1 cellular context compared by ENCODE assay signal in the genomic region with DNA sequence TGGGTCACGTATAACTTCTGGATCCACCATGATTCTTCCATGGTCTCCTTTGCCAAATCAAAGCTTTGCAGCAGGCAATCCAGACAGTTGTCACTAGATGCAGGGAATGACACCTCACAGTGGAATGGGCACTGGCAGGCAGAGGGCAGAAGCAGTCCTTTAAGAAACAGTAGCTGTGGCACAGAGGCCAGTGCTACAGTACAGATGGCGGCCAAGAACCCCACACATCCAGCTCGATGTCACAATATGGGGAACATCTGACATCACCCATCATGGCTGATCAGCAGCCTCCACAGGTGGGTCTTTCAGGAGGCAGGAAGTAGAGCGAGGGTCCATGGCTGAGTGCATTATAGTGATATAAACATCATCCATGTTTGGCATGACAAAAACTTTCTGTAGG.
TF ChIP-seq lines count a peak whose summit lies in the region.

No MANE protein-coding gene starts in this region.

TF ChIP-seq in HepG2, 621 proteins besides CTCF, POLR2A, EP300 and RAD21 (continued from another document and continues in another):
- TF ChIP-seq, protein P1, sequence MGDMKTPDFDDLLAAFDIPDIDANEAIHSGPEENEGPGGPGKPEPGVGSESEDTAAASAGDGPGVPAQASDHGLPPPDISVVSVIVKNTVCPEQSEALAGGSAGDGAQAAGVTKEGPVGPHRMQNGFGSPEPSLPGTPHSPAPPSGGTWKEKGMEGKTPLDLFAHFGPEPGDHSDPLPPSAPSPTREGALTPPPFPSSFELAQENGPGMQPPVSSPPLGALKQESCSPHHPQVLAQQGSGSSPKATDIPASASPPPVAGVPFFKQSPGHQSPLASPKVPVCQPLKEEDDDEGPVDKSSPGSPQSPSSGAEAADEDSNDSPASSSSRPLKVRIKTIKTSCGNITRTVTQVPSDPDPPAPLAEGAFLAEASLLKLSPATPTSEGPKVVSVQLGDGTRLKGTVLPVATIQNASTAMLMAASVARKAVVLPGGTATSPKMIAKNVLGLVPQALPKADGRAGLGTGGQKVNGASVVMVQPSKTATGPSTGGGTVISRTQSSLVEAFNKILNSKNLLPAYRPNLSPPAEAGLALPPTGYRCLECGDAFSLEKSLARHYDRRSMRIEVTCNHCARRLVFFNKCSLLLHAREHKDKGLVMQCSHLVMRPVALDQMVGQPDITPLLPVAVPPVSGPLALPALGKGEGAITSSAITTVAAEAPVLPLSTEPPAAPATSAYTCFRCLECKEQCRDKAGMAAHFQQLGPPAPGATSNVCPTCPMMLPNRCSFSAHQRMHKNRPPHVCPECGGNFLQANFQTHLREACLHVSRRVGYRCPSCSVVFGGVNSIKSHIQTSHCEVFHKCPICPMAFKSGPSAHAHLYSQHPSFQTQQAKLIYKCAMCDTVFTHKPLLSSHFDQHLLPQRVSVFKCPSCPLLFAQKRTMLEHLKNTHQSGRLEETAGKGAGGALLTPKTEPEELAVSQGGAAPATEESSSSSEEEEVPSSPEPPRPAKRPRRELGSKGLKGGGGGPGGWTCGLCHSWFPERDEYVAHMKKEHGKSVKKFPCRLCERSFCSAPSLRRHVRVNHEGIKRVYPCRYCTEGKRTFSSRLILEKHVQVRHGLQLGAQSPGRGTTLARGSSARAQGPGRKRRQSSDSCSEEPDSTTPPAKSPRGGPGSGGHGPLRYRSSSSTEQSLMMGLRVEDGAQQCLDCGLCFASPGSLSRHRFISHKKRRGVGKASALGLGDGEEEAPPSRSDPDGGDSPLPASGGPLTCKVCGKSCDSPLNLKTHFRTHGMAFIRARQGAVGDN (CRISPR knock-in tag; IDR thresholded peaks at IDR 0.05): peak; percentile 37; the same call in 1 of the 2 replicates
- TF ChIP-seq, protein P2, sequence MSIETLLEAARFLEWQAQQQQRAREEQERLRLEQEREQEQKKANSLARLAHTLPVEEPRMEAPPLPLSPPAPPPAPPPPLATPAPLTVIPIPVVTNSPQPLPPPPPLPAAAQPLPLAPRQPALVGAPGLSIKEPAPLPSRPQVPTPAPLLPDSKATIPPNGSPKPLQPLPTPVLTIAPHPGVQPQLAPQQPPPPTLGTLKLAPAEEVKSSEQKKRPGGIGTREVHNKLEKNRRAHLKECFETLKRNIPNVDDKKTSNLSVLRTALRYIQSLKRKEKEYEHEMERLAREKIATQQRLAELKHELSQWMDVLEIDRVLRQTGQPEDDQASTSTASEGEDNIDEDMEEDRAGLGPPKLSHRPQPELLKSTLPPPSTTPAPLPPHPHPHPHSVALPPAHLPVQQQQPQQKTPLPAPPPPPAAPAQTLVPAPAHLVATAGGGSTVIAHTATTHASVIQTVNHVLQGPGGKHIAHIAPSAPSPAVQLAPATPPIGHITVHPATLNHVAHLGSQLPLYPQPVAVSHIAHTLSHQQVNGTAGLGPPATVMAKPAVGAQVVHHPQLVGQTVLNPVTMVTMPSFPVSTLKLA (IDR thresholded peaks at IDR 0.05): no peak
- TF ChIP-seq RBFOX2 (IDR thresholded peaks at IDR 0.05; ENCODE audit: low read depth, low read length) (no peak), PHF8 (CRISPR knock-in tag; IDR thresholded peaks at IDR 0.05) (no peak), CBX5 (CRISPR knock-in tag; IDR thresholded peaks at IDR 0.05; ENCODE audit: borderline replicate concordance) (0 out of 2 replicates have a peak, but pooled peaks have one; percentile 27), KDM3A (CRISPR knock-in tag; IDR thresholded peaks at IDR 0.05; ENCODE audit: low read depth) (no peak), RARG (CRISPR knock-in tag; IDR thresholded peaks at IDR 0.05; ENCODE audit: low read depth) (0 out of 2 replicates have a peak, but pooled peaks have one; percentile 74), ZNF772 (CRISPR knock-in tag; IDR thresholded peaks at IDR 0.05) (no peak), CEBPB (IDR thresholded peaks at IDR 0.05; ENCODE audit: borderline replicate concordance, low read depth, low read length) (peak; percentile 50), MIER2 (CRISPR knock-in tag; IDR thresholded peaks at IDR 0.05) (no peak), FOSL2 (CRISPR knock-in tag; IDR thresholded peaks at IDR 0.05) (peak; percentile 14; the same call in 1 of the 2 replicates), MED8 (CRISPR knock-in tag; IDR thresholded peaks at IDR 0.05; ENCODE audit: insufficient replicate concordance) (no peak), TSC22D2 (CRISPR knock-in tag; IDR thresholded peaks at IDR 0.05; ENCODE audit: borderline replicate concordance) (0 out of 2 replicates have a peak, but pooled peaks have one; percentile 8), SOX13 (IDR thresholded peaks at IDR 0.05) (no peak), SOX13 (CRISPR knock-in tag; conservative IDR thresholded peaks at IDR 0.05 in 1 of 2, IDR thresholded peaks at IDR 0.05 in 1 of 2) (0 out of 4 replicates have a peak, but pooled peaks of 1 of the 2 experiments have one; percentile 9), ZNF780A (CRISPR knock-in tag; IDR thresholded peaks at IDR 0.05) (no peak), HIVEP1 (CRISPR knock-in tag; IDR thresholded peaks at IDR 0.05) (no peak), REXO4 (CRISPR knock-in tag; IDR thresholded peaks at IDR 0.05; ENCODE audit: borderline replicate concordance) (no peak), RFXAP (CRISPR knock-in tag; IDR thresholded peaks at IDR 0.05; ENCODE audit: borderline replicate concordance) (0 out of 2 replicates have a peak, but pooled peaks have one; percentile 25), SRY (CRISPR knock-in tag; IDR thresholded peaks at IDR 0.05) (no peak), YY1 (IDR thresholded peaks at IDR 0.05; ENCODE audit: insufficient read depth, insufficient replicate concordance, low read depth, low read length) (peak; percentile 45), PAX8 (CRISPR knock-in tag; IDR thresholded peaks at IDR 0.05; ENCODE audit: borderline replicate concordance) (peak; percentile 72; the same call in 1 of the 2 replicates), ZNF614 (CRISPR knock-in tag; IDR thresholded peaks at IDR 0.05; ENCODE audit: borderline replicate concordance) (no peak), ZNF33A (CRISPR knock-in tag; IDR thresholded peaks at IDR 0.05; ENCODE audit: borderline replicate concordance) (no peak), CEBPG (CRISPR knock-in tag; IDR thresholded peaks at IDR 0.05) (peak; percentile 64), ZSCAN9 (CRISPR knock-in tag; IDR thresholded peaks at IDR 0.05; ENCODE audit: borderline replicate concordance) (no peak), EED (CRISPR knock-in tag; IDR thresholded peaks at IDR 0.05) (0 out of 2 replicates have a peak, but pooled peaks have one; percentile 43)
- TF ChIP-seq, protein P3, sequence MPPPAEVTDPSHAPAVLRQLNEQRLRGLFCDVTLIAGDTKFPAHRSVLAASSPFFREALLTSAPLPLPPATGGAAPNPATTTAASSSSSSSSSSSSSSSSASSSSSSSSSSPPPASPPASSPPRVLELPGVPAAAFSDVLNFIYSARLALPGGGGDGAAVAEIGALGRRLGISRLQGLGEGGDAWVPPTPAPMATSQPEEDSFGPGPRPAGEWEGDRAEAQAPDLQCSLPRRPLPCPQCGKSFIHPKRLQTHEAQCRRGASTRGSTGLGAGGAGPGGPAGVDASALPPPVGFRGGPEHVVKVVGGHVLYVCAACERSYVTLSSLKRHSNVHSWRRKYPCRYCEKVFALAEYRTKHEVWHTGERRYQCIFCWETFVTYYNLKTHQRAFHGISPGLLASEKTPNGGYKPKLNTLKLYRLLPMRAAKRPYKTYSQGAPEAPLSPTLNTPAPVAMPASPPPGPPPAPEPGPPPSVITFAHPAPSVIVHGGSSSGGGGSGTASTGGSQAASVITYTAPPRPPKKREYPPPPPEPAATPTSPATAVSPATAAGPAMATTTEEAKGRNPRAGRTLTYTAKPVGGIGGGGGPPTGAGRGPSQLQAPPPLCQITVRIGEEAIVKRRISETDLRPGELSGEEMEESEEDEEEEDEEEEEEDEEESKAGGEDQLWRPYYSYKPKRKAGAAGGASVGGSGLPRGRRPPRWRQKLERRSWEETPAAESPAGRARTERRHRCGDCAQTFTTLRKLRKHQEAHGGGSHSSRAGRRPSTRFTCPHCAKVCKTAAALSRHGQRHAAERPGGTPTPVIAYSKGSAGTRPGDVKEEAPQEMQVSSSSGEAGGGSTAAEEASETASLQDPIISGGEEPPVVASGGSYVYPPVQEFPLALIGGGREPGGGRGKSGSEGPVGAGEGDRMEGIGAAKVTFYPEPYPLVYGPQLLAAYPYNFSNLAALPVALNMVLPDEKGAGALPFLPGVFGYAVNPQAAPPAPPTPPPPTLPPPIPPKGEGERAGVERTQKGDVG (CRISPR knock-in tag; IDR thresholded peaks at IDR 0.05; ENCODE audit: borderline replicate concordance): peak; percentile 70; the same call in 1 of the 2 replicates
- TF ChIP-seq, protein P4, sequence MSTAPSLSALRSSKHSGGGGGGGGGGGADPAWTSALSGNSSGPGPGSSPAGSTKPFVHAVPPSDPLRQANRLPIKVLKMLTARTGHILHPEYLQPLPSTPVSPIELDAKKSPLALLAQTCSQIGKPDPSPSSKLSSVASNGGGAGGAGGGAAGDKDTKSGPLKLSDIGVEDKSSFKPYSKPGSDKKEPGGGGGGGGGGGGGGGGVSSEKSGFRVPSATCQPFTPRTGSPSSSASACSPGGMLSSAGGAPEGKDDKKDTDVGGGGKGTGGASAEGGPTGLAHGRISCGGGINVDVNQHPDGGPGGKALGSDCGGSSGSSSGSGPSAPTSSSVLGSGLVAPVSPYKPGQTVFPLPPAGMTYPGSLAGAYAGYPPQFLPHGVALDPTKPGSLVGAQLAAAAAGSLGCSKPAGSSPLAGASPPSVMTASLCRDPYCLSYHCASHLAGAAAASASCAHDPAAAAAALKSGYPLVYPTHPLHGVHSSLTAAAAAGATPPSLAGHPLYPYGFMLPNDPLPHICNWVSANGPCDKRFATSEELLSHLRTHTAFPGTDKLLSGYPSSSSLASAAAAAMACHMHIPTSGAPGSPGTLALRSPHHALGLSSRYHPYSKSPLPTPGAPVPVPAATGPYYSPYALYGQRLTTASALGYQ (CRISPR knock-in tag; IDR thresholded peaks at IDR 0.05): no peak
- TF ChIP-seq, protein P5, sequence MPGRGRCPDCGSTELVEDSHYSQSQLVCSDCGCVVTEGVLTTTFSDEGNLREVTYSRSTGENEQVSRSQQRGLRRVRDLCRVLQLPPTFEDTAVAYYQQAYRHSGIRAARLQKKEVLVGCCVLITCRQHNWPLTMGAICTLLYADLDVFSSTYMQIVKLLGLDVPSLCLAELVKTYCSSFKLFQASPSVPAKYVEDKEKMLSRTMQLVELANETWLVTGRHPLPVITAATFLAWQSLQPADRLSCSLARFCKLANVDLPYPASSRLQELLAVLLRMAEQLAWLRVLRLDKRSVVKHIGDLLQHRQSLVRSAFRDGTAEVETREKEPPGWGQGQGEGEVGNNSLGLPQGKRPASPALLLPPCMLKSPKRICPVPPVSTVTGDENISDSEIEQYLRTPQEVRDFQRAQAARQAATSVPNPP (CRISPR knock-in tag; IDR thresholded peaks at IDR 0.05): 0 out of 2 replicates have a peak, but pooled peaks have one; percentile 10
- TF ChIP-seq, protein P6, sequence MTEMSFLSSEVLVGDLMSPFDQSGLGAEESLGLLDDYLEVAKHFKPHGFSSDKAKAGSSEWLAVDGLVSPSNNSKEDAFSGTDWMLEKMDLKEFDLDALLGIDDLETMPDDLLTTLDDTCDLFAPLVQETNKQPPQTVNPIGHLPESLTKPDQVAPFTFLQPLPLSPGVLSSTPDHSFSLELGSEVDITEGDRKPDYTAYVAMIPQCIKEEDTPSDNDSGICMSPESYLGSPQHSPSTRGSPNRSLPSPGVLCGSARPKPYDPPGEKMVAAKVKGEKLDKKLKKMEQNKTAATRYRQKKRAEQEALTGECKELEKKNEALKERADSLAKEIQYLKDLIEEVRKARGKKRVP (CRISPR knock-in tag; IDR thresholded peaks at IDR 0.05): peak in 1 of 2 experiments; percentile 91; a peak in 2 of 4 replicates
- TF ChIP-seq, protein P7, sequence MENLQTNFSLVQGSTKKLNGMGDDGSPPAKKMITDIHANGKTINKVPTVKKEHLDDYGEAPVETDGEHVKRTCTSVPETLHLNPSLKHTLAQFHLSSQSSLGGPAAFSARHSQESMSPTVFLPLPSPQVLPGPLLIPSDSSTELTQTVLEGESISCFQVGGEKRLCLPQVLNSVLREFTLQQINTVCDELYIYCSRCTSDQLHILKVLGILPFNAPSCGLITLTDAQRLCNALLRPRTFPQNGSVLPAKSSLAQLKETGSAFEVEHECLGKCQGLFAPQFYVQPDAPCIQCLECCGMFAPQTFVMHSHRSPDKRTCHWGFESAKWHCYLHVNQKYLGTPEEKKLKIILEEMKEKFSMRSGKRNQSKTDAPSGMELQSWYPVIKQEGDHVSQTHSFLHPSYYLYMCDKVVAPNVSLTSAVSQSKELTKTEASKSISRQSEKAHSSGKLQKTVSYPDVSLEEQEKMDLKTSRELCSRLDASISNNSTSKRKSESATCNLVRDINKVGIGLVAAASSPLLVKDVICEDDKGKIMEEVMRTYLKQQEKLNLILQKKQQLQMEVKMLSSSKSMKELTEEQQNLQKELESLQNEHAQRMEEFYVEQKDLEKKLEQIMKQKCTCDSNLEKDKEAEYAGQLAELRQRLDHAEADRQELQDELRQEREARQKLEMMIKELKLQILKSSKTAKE (CRISPR knock-in tag; IDR thresholded peaks at IDR 0.05; ENCODE audit: borderline replicate concordance): no peak
- TF ChIP-seq, protein P8, sequence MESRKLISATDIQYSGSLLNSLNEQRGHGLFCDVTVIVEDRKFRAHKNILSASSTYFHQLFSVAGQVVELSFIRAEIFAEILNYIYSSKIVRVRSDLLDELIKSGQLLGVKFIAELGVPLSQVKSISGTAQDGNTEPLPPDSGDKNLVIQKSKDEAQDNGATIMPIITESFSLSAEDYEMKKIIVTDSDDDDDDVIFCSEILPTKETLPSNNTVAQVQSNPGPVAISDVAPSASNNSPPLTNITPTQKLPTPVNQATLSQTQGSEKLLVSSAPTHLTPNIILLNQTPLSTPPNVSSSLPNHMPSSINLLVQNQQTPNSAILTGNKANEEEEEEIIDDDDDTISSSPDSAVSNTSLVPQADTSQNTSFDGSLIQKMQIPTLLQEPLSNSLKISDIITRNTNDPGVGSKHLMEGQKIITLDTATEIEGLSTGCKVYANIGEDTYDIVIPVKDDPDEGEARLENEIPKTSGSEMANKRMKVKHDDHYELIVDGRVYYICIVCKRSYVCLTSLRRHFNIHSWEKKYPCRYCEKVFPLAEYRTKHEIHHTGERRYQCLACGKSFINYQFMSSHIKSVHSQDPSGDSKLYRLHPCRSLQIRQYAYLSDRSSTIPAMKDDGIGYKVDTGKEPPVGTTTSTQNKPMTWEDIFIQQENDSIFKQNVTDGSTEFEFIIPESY (CRISPR knock-in tag; IDR thresholded peaks at IDR 0.05): peak; percentile 60
- TF ChIP-seq, protein P9, sequence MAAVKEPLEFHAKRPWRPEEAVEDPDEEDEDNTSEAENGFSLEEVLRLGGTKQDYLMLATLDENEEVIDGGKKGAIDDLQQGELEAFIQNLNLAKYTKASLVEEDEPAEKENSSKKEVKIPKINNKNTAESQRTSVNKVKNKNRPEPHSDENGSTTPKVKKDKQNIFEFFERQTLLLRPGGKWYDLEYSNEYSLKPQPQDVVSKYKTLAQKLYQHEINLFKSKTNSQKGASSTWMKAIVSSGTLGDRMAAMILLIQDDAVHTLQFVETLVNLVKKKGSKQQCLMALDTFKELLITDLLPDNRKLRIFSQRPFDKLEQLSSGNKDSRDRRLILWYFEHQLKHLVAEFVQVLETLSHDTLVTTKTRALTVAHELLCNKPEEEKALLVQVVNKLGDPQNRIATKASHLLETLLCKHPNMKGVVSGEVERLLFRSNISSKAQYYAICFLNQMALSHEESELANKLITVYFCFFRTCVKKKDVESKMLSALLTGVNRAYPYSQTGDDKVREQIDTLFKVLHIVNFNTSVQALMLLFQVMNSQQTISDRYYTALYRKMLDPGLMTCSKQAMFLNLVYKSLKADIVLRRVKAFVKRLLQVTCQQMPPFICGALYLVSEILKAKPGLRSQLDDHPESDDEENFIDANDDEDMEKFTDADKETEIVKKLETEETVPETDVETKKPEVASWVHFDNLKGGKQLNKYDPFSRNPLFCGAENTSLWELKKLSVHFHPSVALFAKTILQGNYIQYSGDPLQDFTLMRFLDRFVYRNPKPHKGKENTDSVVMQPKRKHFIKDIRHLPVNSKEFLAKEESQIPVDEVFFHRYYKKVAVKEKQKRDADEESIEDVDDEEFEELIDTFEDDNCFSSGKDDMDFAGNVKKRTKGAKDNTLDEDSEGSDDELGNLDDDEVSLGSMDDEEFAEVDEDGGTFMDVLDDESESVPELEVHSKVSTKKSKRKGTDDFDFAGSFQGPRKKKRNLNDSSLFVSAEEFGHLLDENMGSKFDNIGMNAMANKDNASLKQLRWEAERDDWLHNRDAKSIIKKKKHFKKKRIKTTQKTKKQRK (IDR thresholded peaks at IDR 0.05; ENCODE audit: low read length): no peak
